Comparison of ENCODE assay signal across 1 cellular context in the genomic region with DNA sequence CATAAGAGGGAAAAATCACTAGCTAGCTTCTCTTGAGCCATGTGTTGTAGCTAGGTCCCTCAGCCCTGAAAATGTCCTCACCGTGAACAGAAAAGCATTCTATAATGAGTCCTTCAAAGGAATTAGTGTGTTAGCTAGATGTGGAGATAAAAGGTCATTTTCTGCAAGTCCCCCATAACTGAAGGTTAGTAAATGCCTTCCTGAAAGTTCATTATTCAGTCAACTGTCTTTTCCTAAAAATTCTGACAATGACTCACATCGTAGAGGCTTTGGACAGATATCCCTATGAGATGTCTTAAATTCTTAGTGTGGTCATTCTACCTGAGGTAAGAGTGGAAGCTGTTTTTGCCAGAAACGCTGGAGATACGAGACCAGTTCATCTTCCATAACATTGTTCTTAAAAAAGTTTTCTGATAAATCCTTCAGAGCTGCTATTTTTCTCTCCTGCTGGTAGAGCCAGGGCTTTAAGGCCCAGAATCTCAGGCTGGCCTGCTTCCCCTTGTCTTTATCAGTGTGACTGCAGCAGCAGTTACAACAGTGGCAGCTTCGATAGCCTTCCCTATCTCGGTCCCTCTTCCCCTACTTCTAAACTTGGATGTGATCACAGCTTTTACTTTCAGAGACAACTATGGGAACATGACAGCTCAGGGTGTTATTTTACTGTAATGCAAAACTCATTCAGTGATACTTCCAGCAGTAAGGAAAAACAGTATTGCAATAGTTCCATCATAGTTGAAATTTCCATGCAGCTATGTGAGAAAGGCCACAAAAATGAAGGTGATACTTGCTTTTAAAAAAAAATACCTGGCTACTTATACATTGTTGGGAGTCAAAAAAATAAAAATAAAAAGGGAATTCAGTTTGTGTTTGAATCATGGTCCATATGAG.
A peak's percentile ranks its signal among the peaks of the same experiment; 100 is the strongest.
TF ChIP-seq lines count a peak whose summit lies in the region.

No MANE protein-coding gene starts in this region.

TF ChIP-seq in K562, 482 proteins besides CTCF, POLR2A, EP300 and RAD21 (continued from another document and continues in another):
- TF ChIP-seq, protein P1, sequence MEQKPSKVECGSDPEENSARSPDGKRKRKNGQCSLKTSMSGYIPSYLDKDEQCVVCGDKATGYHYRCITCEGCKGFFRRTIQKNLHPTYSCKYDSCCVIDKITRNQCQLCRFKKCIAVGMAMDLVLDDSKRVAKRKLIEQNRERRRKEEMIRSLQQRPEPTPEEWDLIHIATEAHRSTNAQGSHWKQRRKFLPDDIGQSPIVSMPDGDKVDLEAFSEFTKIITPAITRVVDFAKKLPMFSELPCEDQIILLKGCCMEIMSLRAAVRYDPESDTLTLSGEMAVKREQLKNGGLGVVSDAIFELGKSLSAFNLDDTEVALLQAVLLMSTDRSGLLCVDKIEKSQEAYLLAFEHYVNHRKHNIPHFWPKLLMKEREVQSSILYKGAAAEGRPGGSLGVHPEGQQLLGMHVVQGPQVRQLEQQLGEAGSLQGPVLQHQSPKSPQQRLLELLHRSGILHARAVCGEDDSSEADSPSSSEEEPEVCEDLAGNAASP (IDR thresholded peaks at IDR 0.05) = no peak
- TF ChIP-seq NCOA1 (IDR thresholded peaks at IDR 0.05; ENCODE audit: low read depth) = peak; percentile 94; the same call in 1 of the 2 replicates
- TF ChIP-seq CHD2 (IDR thresholded peaks at IDR 0.05; ENCODE audit: low read depth, low read length) = 0 out of 2 replicates have a peak, but pooled peaks have one; percentile 48
- TF ChIP-seq, protein P2, sequence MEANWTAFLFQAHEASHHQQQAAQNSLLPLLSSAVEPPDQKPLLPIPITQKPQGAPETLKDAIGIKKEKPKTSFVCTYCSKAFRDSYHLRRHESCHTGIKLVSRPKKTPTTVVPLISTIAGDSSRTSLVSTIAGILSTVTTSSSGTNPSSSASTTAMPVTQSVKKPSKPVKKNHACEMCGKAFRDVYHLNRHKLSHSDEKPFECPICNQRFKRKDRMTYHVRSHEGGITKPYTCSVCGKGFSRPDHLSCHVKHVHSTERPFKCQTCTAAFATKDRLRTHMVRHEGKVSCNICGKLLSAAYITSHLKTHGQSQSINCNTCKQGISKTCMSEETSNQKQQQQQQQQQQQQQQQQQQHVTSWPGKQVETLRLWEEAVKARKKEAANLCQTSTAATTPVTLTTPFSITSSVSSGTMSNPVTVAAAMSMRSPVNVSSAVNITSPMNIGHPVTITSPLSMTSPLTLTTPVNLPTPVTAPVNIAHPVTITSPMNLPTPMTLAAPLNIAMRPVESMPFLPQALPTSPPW (CRISPR knock-in tag; IDR thresholded peaks at IDR 0.05) = peak; percentile 70
- TF ChIP-seq ZNF780A (CRISPR knock-in tag; IDR thresholded peaks at IDR 0.05) = no peak
- TF ChIP-seq RFX7 (CRISPR knock-in tag; IDR thresholded peaks at IDR 0.05) = 0 out of 2 replicates have a peak, but pooled peaks have one; percentile 17
- TF ChIP-seq SRSF9 (IDR thresholded peaks at IDR 0.05; ENCODE audit: borderline replicate concordance, low read depth, low read length) = no peak
- TF ChIP-seq, protein P3, sequence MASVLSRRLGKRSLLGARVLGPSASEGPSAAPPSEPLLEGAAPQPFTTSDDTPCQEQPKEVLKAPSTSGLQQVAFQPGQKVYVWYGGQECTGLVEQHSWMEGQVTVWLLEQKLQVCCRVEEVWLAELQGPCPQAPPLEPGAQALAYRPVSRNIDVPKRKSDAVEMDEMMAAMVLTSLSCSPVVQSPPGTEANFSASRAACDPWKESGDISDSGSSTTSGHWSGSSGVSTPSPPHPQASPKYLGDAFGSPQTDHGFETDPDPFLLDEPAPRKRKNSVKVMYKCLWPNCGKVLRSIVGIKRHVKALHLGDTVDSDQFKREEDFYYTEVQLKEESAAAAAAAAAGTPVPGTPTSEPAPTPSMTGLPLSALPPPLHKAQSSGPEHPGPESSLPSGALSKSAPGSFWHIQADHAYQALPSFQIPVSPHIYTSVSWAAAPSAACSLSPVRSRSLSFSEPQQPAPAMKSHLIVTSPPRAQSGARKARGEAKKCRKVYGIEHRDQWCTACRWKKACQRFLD (CRISPR knock-in tag; IDR thresholded peaks at IDR 0.05) = peak; percentile 99
- no peak for TF ChIP-seq GTF2A2 (tag; IDR thresholded peaks at IDR 0.05)
- peak; percentile 62 for TF ChIP-seq RBFOX2 (IDR thresholded peaks at IDR 0.05; ENCODE audit: low read depth, low read length)
- TF ChIP-seq ZNF764 (CRISPR knock-in tag; IDR thresholded peaks at IDR 0.05; ENCODE audit: low read depth) = no peak
- no peak; the same call in 1 of the 2 replicates for TF ChIP-seq BACH1 (tag; IDR thresholded peaks at IDR 0.05)
- TF ChIP-seq CHCHD3 (CRISPR knock-in tag; IDR thresholded peaks at IDR 0.05) = peak; percentile 67; the same call in 1 of the 2 replicates
- peak; percentile 99 for TF ChIP-seq CBFA2T2 (conservative IDR thresholded peaks at IDR 0.05)
- peak; percentile 83; the same call in 1 of the 2 replicates for TF ChIP-seq ZNF592 (IDR thresholded peaks at IDR 0.05)
- peak; percentile 81 for TF ChIP-seq TBP (optimal IDR thresholded peaks at IDR 0.05; ENCODE audit: low read depth, low read length)
- peak; percentile 100 for TF ChIP-seq SMARCA4 (IDR thresholded peaks at IDR 0.05)
- TF ChIP-seq NR2C2 (CRISPR knock-in tag; IDR thresholded peaks at IDR 0.05) = peak; percentile 62; the same call in 1 of the 2 replicates
- peak; percentile 66 for TF ChIP-seq NR2C2 (tag; IDR thresholded peaks at IDR 0.05)
- TF ChIP-seq, protein P4, sequence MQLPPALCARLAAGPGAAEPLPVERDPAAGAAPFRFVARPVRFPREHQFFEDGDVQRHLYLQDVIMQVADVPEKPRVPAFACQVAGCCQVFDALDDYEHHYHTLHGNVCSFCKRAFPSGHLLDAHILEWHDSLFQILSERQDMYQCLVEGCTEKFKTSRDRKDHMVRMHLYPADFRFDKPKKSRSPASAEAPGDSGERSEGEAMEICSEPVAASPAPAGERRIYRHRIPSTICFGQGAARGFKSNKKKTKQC (CRISPR knock-in tag; IDR thresholded peaks at IDR 0.05) = no peak
- peak; percentile 99 for TF ChIP-seq TAL1 (IDR thresholded peaks at IDR 0.05)
- TF ChIP-seq PHTF2 (CRISPR knock-in tag; IDR thresholded peaks at IDR 0.05) = no peak
- TF ChIP-seq ZBTB9 (CRISPR knock-in tag; IDR thresholded peaks at IDR 0.05) = 0 out of 2 replicates have a peak, but pooled peaks have one; percentile 37
- no peak for TF ChIP-seq TSC22D4 (tag; IDR thresholded peaks at IDR 0.05)
- no peak for TF ChIP-seq GTF2B (IDR thresholded peaks at IDR 0.05; ENCODE audit: extremely low read depth, insufficient read length)
- TF ChIP-seq TARDBP (IDR thresholded peaks at IDR 0.05) = no peak; the same call in none of the 2 replicates
- no peak for TF ChIP-seq ATF4 (CRISPR knock-in tag; IDR thresholded peaks at IDR 0.05)
- no peak for TF ChIP-seq ZNF407 (IDR thresholded peaks at IDR 0.05; ENCODE audit: low read depth)
